Comparison of ENCODE assay signal across 20 cellular contexts in genomic region chr1:222697203-222697602, GRCh38. TPM values are rescaled to one million over a fixed set of nuclear protein-coding genes. Genes with fewer than 3 reads are reported as not detected.
"Had no signal": no experiment of that assay in that cellular context is flagged by ENCODE, and none has a peak within 500 bp of the region (broad histone marks: within the 10 kb centered on the region; RNA-seq: fewer than 3 reads in every experiment).

No MANE protein-coding gene starts in this region.

- H3K9me3 Mint-ChIP-seq: natural killer cell, T-cell had no signal

- H3K4me1 ChIP-seq: parathyroid adenoma, right lobe of liver, thyroid gland had no signal

- H3K9ac ChIP-seq: parathyroid adenoma had no signal

- H3K4me3 Mint-ChIP-seq: natural killer cell, T-cell had no signal

- H2AFZ ChIP-seq: parathyroid adenoma had no signal

- H3K27ac Mint-ChIP-seq: natural killer cell, T-cell had no signal

- H3K9me3 ChIP-seq: body of pancreas, gastroesophageal sphincter, heart left ventricle, right lobe of liver, thyroid gland had no signal

- H3K4me3 ChIP-seq: body of pancreas, coronary artery, gastroesophageal sphincter, heart left ventricle, right lobe of liver, thyroid gland had no signal

- H3K27ac ChIP-seq: body of pancreas, coronary artery, parathyroid adenoma, right lobe of liver, thyroid gland had no signal

- H3K79me2 ChIP-seq: parathyroid adenoma had no signal

- FAIRE-seq: endometrium, small intestine had no signal

- DNase-seq: activated CD4-positive, alpha-beta T cell treated with anti-CD3 and anti-CD28 coated beads, Interleukin-2, amount 50 U/mL, for 4 hours; activated gamma-delta T cell; body of pancreas; central memory CD4-positive, alpha-beta T cell; heart left ventricle; natural killer cell; right lobe of liver; SIG-M5; small intestine; stimulated activated CD4-positive, alpha-beta T cell treated with anti-CD3 and anti-CD28 coated beads, Interleukin-15, amount 100 ng/mL, for 24 hours; stimulated activated CD4-positive, alpha-beta T cell treated with anti-CD3 and anti-CD28 coated beads, Interleukin-2, amount 100 ng/mL, for 48 hours; T-cell; T-helper 9 cell; thyroid gland had no signal

- H3K27me3 ChIP-seq: body of pancreas, gastroesophageal sphincter, heart left ventricle, right lobe of liver, thyroid gland had no signal

- H3K27me3 Mint-ChIP-seq: T-cell had no signal

- ATAC-seq: body of pancreas, gastroesophageal sphincter, natural killer cell, right lobe of liver, SK-N-SH treated with all-trans-retinoic acid at 6 μM for 48 hours, T-cell had no signal

RNA-seq across cellular contexts. Expression of gene FAM177B, which starts 39.8 kb away (rescaled TPM):
- total RNA-seq: mesenteric fat pad, natural killer cell had no signal
